In genomic region chr6:111812080-111813038, GRCh38 we compare ENCODE assay signal across 9 cellular contexts.
DNase-seq lines count a peak whose midpoint lies in the region; ATAC-seq and TF ChIP-seq lines count a peak whose summit lies in the region.
"Had no signal": no experiment of that assay in that cellular context is flagged by ENCODE, and none has a peak within 500 bp of the region (broad histone marks: within the 10 kb centered on the region; RNA-seq: fewer than 3 reads in every experiment).

No MANE protein-coding gene starts in this region.

- no peaks in the 10 kb centered on the region for H3K9me3 Mint-ChIP-seq in activated naive CD4-positive, alpha-beta T cell treated with anti-CD3 and anti-CD28 coated beads, Interleukin-2, amount 10 ng/mL, durations not matched to agents 7 days and 5 days
- no peaks in the 10 kb centered on the region for H3K9me3 Mint-ChIP-seq in type B pancreatic cell

- H3K27me3 Mint-ChIP-seq in activated naive CD4-positive, alpha-beta T cell treated with anti-CD3 and anti-CD28 coated beads, Interleukin-2, amount 10 ng/mL, durations not matched to agents 7 days and 5 days: no peaks in the 10 kb centered on the region
- H3K27me3 Mint-ChIP-seq in type B pancreatic cell: no peaks in the 10 kb centered on the region

- peaks cover 69% of the 10 kb centered on the region for H3K4me1 Mint-ChIP-seq in activated naive CD4-positive, alpha-beta T cell treated with anti-CD3 and anti-CD28 coated beads, Interleukin-2, amount 10 ng/mL, durations not matched to agents 7 days and 5 days
- peaks cover 38% of the 10 kb centered on the region for H3K4me1 Mint-ChIP-seq in type B pancreatic cell (ENCODE audit: unreplicated experiment)

- CTCF ChIA-PET in activated naive CD4-positive, alpha-beta T cell treated with anti-CD3 and anti-CD28 coated beads, Interleukin-2, amount 10 ng/mL, durations not matched to agents 7 days and 5 days (lab: Charles Lee): interaction anchor here (1.0 to 1.5 kb wide), 5 partner anchors 11 to 102 kb away, joined by 3 read pairs; no protein-coding TSS in a partner anchor

- peaks cover 38% of the 10 kb centered on the region for H3K36me3 Mint-ChIP-seq in activated naive CD4-positive, alpha-beta T cell treated with anti-CD3 and anti-CD28 coated beads, Interleukin-2, amount 10 ng/mL, durations not matched to agents 7 days and 5 days
- H3K36me3 Mint-ChIP-seq in type B pancreatic cell: peaks cover 24% of the 10 kb centered on the region

- no peak overlapping the region for H3K4me3 Mint-ChIP-seq in activated naive CD4-positive, alpha-beta T cell treated with anti-CD3 and anti-CD28 coated beads, Interleukin-2, amount 10 ng/mL, durations not matched to agents 7 days and 5 days
- H3K4me3 Mint-ChIP-seq in type B pancreatic cell: peak overlapping the region; percentile 9

- no peak for DNase-seq in activated naive CD4-positive, alpha-beta T cell treated with anti-CD3 and anti-CD28 coated beads, Interleukin-2, amount 10 ng/mL, durations not matched to agents 7 days and 5 days
- DNase-seq in activated naive CD4-positive, alpha-beta T cell treated with Interleukin-2 at 50 U/mL for 16 hours: no peak
- DNase-seq in epithelial cell of esophagus (ENCODE audit: low read depth) (peak; percentile 66), type B pancreatic cell (ENCODE audit: extremely low spot score, unreplicated experiment) (no peak), putamen (ENCODE audit: low spot score) (no peak), NCI-H187 (lab: John Stamatoyannopoulos, UW) (no peak), NCI-H1694 (lab: John Stamatoyannopoulos, UW) (no peak)
- DNase-seq: cortex of kidney had no signal

- H3K4me3 ChIP-seq in epithelial cell of esophagus (ENCODE audit: low read length): no peak overlapping the region

- TF ChIP-seq CTCF in epithelial cell of esophagus (IDR thresholded peaks at IDR 0.05; ENCODE audit: insufficient read depth, low read depth, low read length, missing control alignments): no peak
- TF ChIP-seq CTCF in type B pancreatic cell (conservative IDR thresholded peaks at IDR 0.05): no peak

- ATAC-seq in SK-N-SH treated with all-trans-retinoic acid at 6 μM for 48 hours: peak; percentile 31; the same call in 2 of the 3 replicates

- H3K27ac Mint-ChIP-seq in activated naive CD4-positive, alpha-beta T cell treated with anti-CD3 and anti-CD28 coated beads, Interleukin-2, amount 10 ng/mL, durations not matched to agents 7 days and 5 days: peak overlapping the region; percentile 85
- no peak overlapping the region for H3K27ac Mint-ChIP-seq in type B pancreatic cell

TF ChIP-seq in SK-N-SH treated with all-trans-retinoic acid at 6 μM for 48 hours, 23 proteins besides CTCF, POLR2A, EP300 and RAD21:
- no peak for TF ChIP-seq TSHZ2 (CRISPR knock-in tag; IDR thresholded peaks at IDR 0.05)
- no peak for TF ChIP-seq ZNF565 (CRISPR knock-in tag; conservative IDR thresholded peaks at IDR 0.05; ENCODE audit: low read depth)
- no peak for TF ChIP-seq CSRNP3 (CRISPR knock-in tag; IDR thresholded peaks at IDR 0.05)
- no peak for TF ChIP-seq ARNTL (CRISPR knock-in tag; IDR thresholded peaks at IDR 0.05; ENCODE audit: borderline replicate concordance, low read depth)
- no peak for TF ChIP-seq PPARA (CRISPR knock-in tag; IDR thresholded peaks at IDR 0.05; ENCODE audit: borderline replicate concordance)
- TF ChIP-seq GLIS3 (CRISPR knock-in tag; IDR thresholded peaks at IDR 0.05): no peak
- no peak for TF ChIP-seq ESRRG (CRISPR knock-in tag; IDR thresholded peaks at IDR 0.05)
- TF ChIP-seq RARB (CRISPR knock-in tag; IDR thresholded peaks at IDR 0.05): no peak
- TF ChIP-seq ZFP3 (CRISPR knock-in tag; IDR thresholded peaks at IDR 0.05): no peak
- TF ChIP-seq BACH2 (CRISPR knock-in tag; IDR thresholded peaks at IDR 0.05; ENCODE audit: borderline replicate concordance): no peak
- TF ChIP-seq TCF4 (CRISPR knock-in tag; IDR thresholded peaks at IDR 0.05; ENCODE audit: borderline replicate concordance): no peak
- no peak for TF ChIP-seq ZNF8 (CRISPR knock-in tag; IDR thresholded peaks at IDR 0.05)
- no peak for TF ChIP-seq CSDC2 (CRISPR knock-in tag; IDR thresholded peaks at IDR 0.05)
- TF ChIP-seq, protein P1, sequence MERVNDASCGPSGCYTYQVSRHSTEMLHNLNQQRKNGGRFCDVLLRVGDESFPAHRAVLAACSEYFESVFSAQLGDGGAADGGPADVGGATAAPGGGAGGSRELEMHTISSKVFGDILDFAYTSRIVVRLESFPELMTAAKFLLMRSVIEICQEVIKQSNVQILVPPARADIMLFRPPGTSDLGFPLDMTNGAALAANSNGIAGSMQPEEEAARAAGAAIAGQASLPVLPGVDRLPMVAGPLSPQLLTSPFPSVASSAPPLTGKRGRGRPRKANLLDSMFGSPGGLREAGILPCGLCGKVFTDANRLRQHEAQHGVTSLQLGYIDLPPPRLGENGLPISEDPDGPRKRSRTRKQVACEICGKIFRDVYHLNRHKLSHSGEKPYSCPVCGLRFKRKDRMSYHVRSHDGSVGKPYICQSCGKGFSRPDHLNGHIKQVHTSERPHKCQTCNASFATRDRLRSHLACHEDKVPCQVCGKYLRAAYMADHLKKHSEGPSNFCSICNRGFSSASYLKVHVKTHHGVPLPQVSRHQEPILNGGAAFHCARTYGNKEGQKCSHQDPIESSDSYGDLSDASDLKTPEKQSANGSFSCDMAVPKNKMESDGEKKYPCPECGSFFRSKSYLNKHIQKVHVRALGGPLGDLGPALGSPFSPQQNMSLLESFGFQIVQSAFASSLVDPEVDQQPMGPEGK (CRISPR knock-in tag; IDR thresholded peaks at IDR 0.05; ENCODE audit: borderline replicate concordance): no peak
- TF ChIP-seq TOX (CRISPR knock-in tag; IDR thresholded peaks at IDR 0.05; ENCODE audit: borderline replicate concordance): no peak
- TF ChIP-seq, protein P2, sequence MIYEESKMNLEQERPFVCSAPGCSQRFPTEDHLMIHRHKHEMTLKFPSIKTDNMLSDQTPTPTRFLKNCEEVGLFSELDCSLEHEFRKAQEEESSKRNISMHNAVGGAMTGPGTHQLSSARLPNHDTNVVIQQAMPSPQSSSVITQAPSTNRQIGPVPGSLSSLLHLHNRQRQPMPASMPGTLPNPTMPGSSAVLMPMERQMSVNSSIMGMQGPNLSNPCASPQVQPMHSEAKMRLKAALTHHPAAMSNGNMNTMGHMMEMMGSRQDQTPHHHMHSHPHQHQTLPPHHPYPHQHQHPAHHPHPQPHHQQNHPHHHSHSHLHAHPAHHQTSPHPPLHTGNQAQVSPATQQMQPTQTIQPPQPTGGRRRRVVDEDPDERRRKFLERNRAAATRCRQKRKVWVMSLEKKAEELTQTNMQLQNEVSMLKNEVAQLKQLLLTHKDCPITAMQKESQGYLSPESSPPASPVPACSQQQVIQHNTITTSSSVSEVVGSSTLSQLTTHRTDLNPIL (CRISPR knock-in tag; IDR thresholded peaks at IDR 0.05; ENCODE audit: low read depth): no peak
